23 cellular contexts compared by ENCODE assay signal in genomic region chr10:78706256-78706655, GRCh38.
DNase-seq lines count a peak whose midpoint lies in the region; ATAC-seq and TF ChIP-seq lines count a peak whose summit lies in the region.
"Had no signal": no experiment of that assay in that cellular context is flagged by ENCODE, and none has a peak within 500 bp of the region (broad histone marks: within the 10 kb centered on the region; RNA-seq: fewer than 3 reads in every experiment).

No MANE protein-coding gene starts in this region.

- H4K20me1 ChIP-seq in mammary epithelial cell (ENCODE audit: insufficient read depth, low read length) (no peaks in the 10 kb centered on the region), smooth muscle cell (ENCODE audit: low read depth) (no peaks in the 10 kb centered on the region)
- H4K20me1 ChIP-seq: BLaER1 treated with 17β-estradiol and CSF1 and Interleukin-3, amounts not matched to agents 10 nM and 100 nM had no signal

- H3K9me3 ChIP-seq in mammary epithelial cell (replicated peaks; ENCODE audit: insufficient read depth, low read length) (no peaks in the 10 kb centered on the region), smooth muscle cell (replicated peaks; ENCODE audit: low read depth) (no peaks in the 10 kb centered on the region), SJCRH30 (replicated peaks) (no peaks in the 10 kb centered on the region)
- H3K9me3 ChIP-seq: ascending aorta, ovary had no signal

- in situ Hi-C loops in mammary epithelial cell (cut with MboI; ENCODE audit: low sequenced_read_pairs in 2 of 2), result no loop called here

- H2AFZ ChIP-seq in mammary epithelial cell (ENCODE audit: low read depth, low read length), result no peak overlapping the region
- H2AFZ ChIP-seq in smooth muscle cell (ENCODE audit: low read depth), result no peak overlapping the region

- H3K27me3 ChIP-seq in mammary epithelial cell (ENCODE audit: insufficient read depth, low read length), result no peaks in the 10 kb centered on the region
- no peaks in the 10 kb centered on the region for H3K27me3 ChIP-seq in smooth muscle cell (ENCODE audit: low read depth)
- H3K27me3 ChIP-seq in SJCRH30, result no peaks in the 10 kb centered on the region
- H3K27me3 ChIP-seq: ascending aorta; BLaER1 treated with 17β-estradiol and CSF1 and Interleukin-3, amounts not matched to agents 10 nM and 100 nM; ovary had no signal

- no peak for TF ChIP-seq CTCF in mammary epithelial cell (conservative IDR thresholded peaks at IDR 0.05 in 1 of 2, IDR thresholded peaks at IDR 0.05 in 1 of 2; ENCODE audit: extremely low read depth in 1 of 2, insufficient read depth in 1 of 2, low read depth in 1 of 2, low read length in 2 of 2)
- no peak for TF ChIP-seq CTCF in smooth muscle cell (IDR thresholded peaks at IDR 0.05; ENCODE audit: borderline replicate concordance, insufficient read depth, poor library complexity, severe bottlenecking)

- H3K79me2 ChIP-seq in mammary epithelial cell (ENCODE audit: insufficient read depth, low read length) (no peaks in the 10 kb centered on the region), smooth muscle cell (ENCODE audit: low read depth) (no peaks in the 10 kb centered on the region)

- ATAC-seq in Right ventricle myocardium superior (ENCODE audit: poor library complexity), result no peak
- ATAC-seq in HG02798 (IDR thresholded peaks at IDR 0.05; ENCODE audit: poor library complexity, unreplicated experiment), result no peak
- ATAC-seq: effector memory CD8-positive, alpha-beta T cell; Right ventricle myocardium inferior; sciatic nerve; T-helper 17 cell had no signal

- dilution Hi-C loops in mammary epithelial cell (cut with HindIII; ENCODE audit: low sequenced_read_pairs), result no loop called here

- intact Hi-C loops in mammary epithelial cell (cut with micrococcal nuclease), result no loop called here
- intact Hi-C loops in Right ventricle myocardium superior (cut with DNase I), result no loop called here

- no peak overlapping the region for H3K27ac ChIP-seq in mammary epithelial cell (ENCODE audit: insufficient read depth, low read depth, low read length)
- peak overlapping the region; percentile 42 for H3K27ac ChIP-seq in smooth muscle cell (ENCODE audit: low read depth)
- no peak overlapping the region for H3K27ac ChIP-seq in SJCRH30
- H3K27ac ChIP-seq: 22Rv1; ascending aorta; BLaER1 treated with 17β-estradiol and CSF1 and Interleukin-3, amounts not matched to agents 10 nM and 100 nM; ovary had no signal

- DNase-seq in DMS53 (lab: John Stamatoyannopoulos, UW), result peak; percentile 27
- DNase-seq in DMS53 treated with DMSO at 0.1 percent for 48 hours (lab: John Stamatoyannopoulos, UW; ENCODE audit: unreplicated experiment), result no peak
- DNase-seq in NCI-H460 (ENCODE audit: extremely low read depth, low read depth), result peak; percentile 4
- peak; percentile 7 for DNase-seq in mammary epithelial cell
- DNase-seq in smooth muscle cell (lab: John Stamatoyannopoulos, UW; ENCODE audit: unreplicated experiment), result no peak
- no peak for DNase-seq in Right ventricle myocardium superior
- DNase-seq in SJCRH30, result no peak
- DNase-seq: activated CD4-positive, alpha-beta memory T cell treated with anti-CD3 and anti-CD28 coated beads, Interleukin-2, amount 10 ng/mL, durations not matched to agents 7 days and 5 days; activated naive CD4-positive, alpha-beta T cell treated with anti-CD3 and anti-CD28 coated beads, Interleukin-2, amount 10 ng/mL, durations not matched to agents 7 days and 5 days; activated T-cell treated with anti-CD3 and anti-CD28 coated beads, Interleukin-2, amount 50 U/mL, for 24 hours; effector memory CD8-positive, alpha-beta T cell; naive B cell; NCI-H1694 treated with DMSO at 0.1 percent for 48 hours; NCI-H2227 treated with DMSO at 0.1 percent for 48 hours; ovary; stimulated activated naive CD4-positive, alpha-beta T cell; T-helper 17 cell had no signal

- no peaks in the 10 kb centered on the region for H3F3A ChIP-seq in smooth muscle cell (ENCODE audit: low read depth)

- CTCF ChIA-PET in mammary epithelial cell (lab: Charles Lee; ENCODE audit: low non-redundant PET), result no interaction called here

- WGBS in mammary epithelial cell (ENCODE audit: low coverage, missing lambda C conversion rate), result 82% methylated on average over 2 of the region's 2 CpGs
- 83% methylated on average over 2 of the region's 2 CpGs for WGBS in smooth muscle cell (ENCODE audit: low lambda C conversion rate)

- no peak overlapping the region for H3K9ac ChIP-seq in mammary epithelial cell (ENCODE audit: insufficient read depth, low read length)
- no peak overlapping the region for H3K9ac ChIP-seq in smooth muscle cell (ENCODE audit: low read depth)
- H3K9ac ChIP-seq: BLaER1 treated with 17β-estradiol and CSF1 and Interleukin-3, amounts not matched to agents 10 nM and 100 nM had no signal

- H3K4me1 ChIP-seq in mammary epithelial cell (ENCODE audit: insufficient read depth, low read length), result no peaks in the 10 kb centered on the region
- no peaks in the 10 kb centered on the region for H3K4me1 ChIP-seq in smooth muscle cell (ENCODE audit: low read depth)
- H3K4me1 ChIP-seq in SJCRH30, result peaks cover 2% of the 10 kb centered on the region; the same call in 1 of the 2 replicates
- H3K4me1 ChIP-seq: ascending aorta had no signal

- H3K4me2 ChIP-seq in mammary epithelial cell (ENCODE audit: insufficient read depth, low read depth, low read length), result no peak overlapping the region
- no peak overlapping the region for H3K4me2 ChIP-seq in smooth muscle cell
- H3K4me2 ChIP-seq: BLaER1 treated with 17β-estradiol and CSF1 and Interleukin-3, amounts not matched to agents 10 nM and 100 nM had no signal

- H3K36me3 ChIP-seq in mammary epithelial cell (ENCODE audit: insufficient read depth, low read length) (no peaks in the 10 kb centered on the region), smooth muscle cell (ENCODE audit: low read depth) (no peaks in the 10 kb centered on the region), SJCRH30 (no peaks in the 10 kb centered on the region)
- H3K36me3 ChIP-seq: ascending aorta; BLaER1 treated with 17β-estradiol and CSF1 and Interleukin-3, amounts not matched to agents 10 nM and 100 nM; ovary had no signal

- no TSS peak for BruUV-seq in mammary epithelial cell (replicated peaks; lab: Mats Ljungman, UMichigan)

- H3K4me3 ChIP-seq in mammary epithelial cell (replicated peaks in 1 of 3; ENCODE audit: insufficient read depth in 1 of 3, low read depth in 2 of 3, low read length in 3 of 3), result no peak overlapping the region
- no peak overlapping the region for H3K4me3 ChIP-seq in smooth muscle cell
- no peak overlapping the region for H3K4me3 ChIP-seq in SJCRH30
- H3K4me3 ChIP-seq: ascending aorta; BLaER1 treated with 17β-estradiol and CSF1 and Interleukin-3, amounts not matched to agents 10 nM and 100 nM; ovary had no signal

Comparison
In these comparisons a context has a peak if more than half of its experiments do, and no peak if none do; other contexts are left out.
1. DNase-seq: peak in DMS53 (single experiment), NCI-H460 (single experiment) and mammary epithelial cell (single experiment); none in DMS53 treated with DMSO at 0.1 percent for 48 hours (single experiment), smooth muscle cell (single experiment), Right ventricle myocardium superior (single experiment) and SJCRH30 (0 of 2).